Comparison of ENCODE assay signal across 7 cellular contexts in genomic region chr1:144961837-144962593, GRCh38.
DNase-seq lines count a peak whose midpoint lies in the region; ATAC-seq, FAIRE-seq and TF ChIP-seq lines count a peak whose summit lies in the region.
"Not testable (repeated sequence)": the region's sequence is repeated elsewhere in the genome, so short reads cannot be mapped to it uniquely, and the experiment has no call there.

No MANE protein-coding gene starts in this region.

- intact Hi-C loops in heart left ventricle (cut with DNase I); left ventricle myocardium superior (cut with micrococcal nuclease); aorta (cut with DNase I): not testable (repeated sequence)

- DNase-seq in D721Med (ENCODE audit: insufficient read length, low spot score); foreskin keratinocyte; heart left ventricle; left ventricle myocardium superior; omental fat pad (ENCODE audit: low spot score); aorta: not testable (repeated sequence)

- not testable (repeated sequence) for TF ChIP-seq CTCF in D721Med (IDR thresholded peaks at IDR 0.05; ENCODE audit: insufficient read depth, missing control alignments); foreskin keratinocyte (conservative IDR thresholded peaks at IDR 0.05); heart left ventricle (IDR thresholded peaks at IDR 0.05); omental fat pad (IDR thresholded peaks at IDR 0.05)

- H3K4me1 ChIP-seq in foreskin keratinocyte; heart left ventricle; aorta (ENCODE audit: control insufficient read depth in 1 of 2, insufficient read depth in 2 of 2, low read length in 2 of 2): not testable (repeated sequence)

- no CpG with 5 or more reads among the region's 9 CpGs for WGBS in heart left ventricle, 4 donors
- WGBS in aorta, 2 donors: no CpG with 5 or more reads among the region's 9 CpGs

- FAIRE-seq in D721Med (lab: Jason Lieb, UNC): peak; percentile 79

- H3K36me3 ChIP-seq in heart left ventricle; aorta (ENCODE audit: control insufficient read depth in 1 of 2, insufficient read depth in 2 of 2, low read length in 1 of 2): not testable (repeated sequence)

- H3K27me3 ChIP-seq in foreskin keratinocyte; heart left ventricle; aorta (ENCODE audit: control insufficient read depth in 1 of 2, insufficient read depth in 2 of 2, low read length in 1 of 2): not testable (repeated sequence)

- not testable (repeated sequence) for H3K4me3 ChIP-seq in heart left ventricle; aorta (ENCODE audit: low read length in 2 of 2)

- ATAC-seq in SK-N-SH treated with all-trans-retinoic acid at 6 μM for 48 hours: peak; percentile 61
- ATAC-seq in foreskin keratinocyte: peak; percentile 38
- ATAC-seq in heart left ventricle: peak; percentile 85 to 91 (median 88)
- ATAC-seq in left ventricle myocardium superior: peak; percentile 94
- ATAC-seq in omental fat pad (ENCODE audit: low FRiP score): peak; percentile 55
- ATAC-seq in aorta (ENCODE audit: low FRiP score): peak; percentile 56

- not testable (repeated sequence) for H3K27ac ChIP-seq in foreskin keratinocyte; heart left ventricle; aorta (ENCODE audit: low read depth in 1 of 2, low read length in 2 of 2)

- not testable (repeated sequence) for TF ChIP-seq POLR2A in heart left ventricle (IDR thresholded peaks at IDR 0.05)

- H3K9me3 ChIP-seq in heart left ventricle; aorta (ENCODE audit: control insufficient read depth, low read length): not testable (repeated sequence)

Comparison
In these comparisons a context has a peak if more than half of its experiments do, and no peak if none do; other contexts are left out.
1. ATAC-seq: peak in every context shown above with its lines; median percentile 94 in left ventricle myocardium superior; 88 in heart left ventricle; 61 in SK-N-SH treated with all-trans-retinoic acid at 6 μM for 48 hours; 56 in aorta; 55 in omental fat pad; 38 in foreskin keratinocyte.